ENCODE assay signal across 14 cellular contexts in genomic region chrX:21376636-21377035, GRCh38. TPM values are rescaled to one million over a fixed set of nuclear protein-coding genes. Genes with fewer than 3 reads are reported as not detected.
A peak's percentile ranks its signal among the peaks of the same experiment; 100 is the strongest.
DNase-seq lines count a peak whose midpoint lies in the region; ATAC-seq and TF ChIP-seq lines count a peak whose summit lies in the region.
"Had no signal": no experiment of that assay in that cellular context is flagged by ENCODE, and none has a peak within 500 bp of the region (broad histone marks: within the 10 kb centered on the region; RNA-seq: fewer than 3 reads in every experiment).

No MANE protein-coding gene starts in this region.

- no peak overlapping the region for H3K27ac Mint-ChIP-seq in activated CD4-positive, alpha-beta T cell treated with anti-CD3 and anti-CD28 coated beads, Interleukin-2, amount 10 ng/mL, durations not matched to agents 24 days and 14 days
- H3K27ac Mint-ChIP-seq in nephron progenitor cell = no peak overlapping the region
- H3K27ac Mint-ChIP-seq: activated B cell treated with CpG ODN at 0.5 μM for 24 hours had no signal

- intact Hi-C loops in activated CD4-positive, alpha-beta T cell treated with anti-CD3 and anti-CD28 coated beads, Interleukin-2, amount 10 ng/mL, durations not matched to agents 24 days and 14 days (cut with micrococcal nuclease) = loop anchor here (10.0 kb wide), 4 partner anchors 58 to 1112 kb away; partner anchors contain the start of genes MBTPS2 and RPS6KA3

- no peaks in the 10 kb centered on the region for H3K9me3 Mint-ChIP-seq in activated CD4-positive, alpha-beta T cell treated with anti-CD3 and anti-CD28 coated beads, Interleukin-2, amount 10 ng/mL, durations not matched to agents 24 days and 14 days
- no peaks in the 10 kb centered on the region for H3K9me3 Mint-ChIP-seq in nephron progenitor cell
- H3K9me3 Mint-ChIP-seq: activated B cell treated with CpG ODN at 0.5 μM for 24 hours had no signal

- H3K36me3 ChIP-seq in HUES64 (ENCODE audit: insufficient read depth, low read length) = no peaks in the 10 kb centered on the region

- H3K4me1 ChIP-seq in HUES64 (ENCODE audit: insufficient read depth, low read length) = no peaks in the 10 kb centered on the region

- H3K27ac ChIP-seq in HUES64 (ENCODE audit: low read depth, low read length) = no peak overlapping the region

- peaks cover 13% of the 10 kb centered on the region for H3K4me1 Mint-ChIP-seq in activated CD4-positive, alpha-beta T cell treated with anti-CD3 and anti-CD28 coated beads, Interleukin-2, amount 10 ng/mL, durations not matched to agents 24 days and 14 days
- peaks cover 24% of the 10 kb centered on the region for H3K4me1 Mint-ChIP-seq in nephron progenitor cell

- no peak for TF ChIP-seq CTCF in nephron progenitor cell (IDR thresholded peaks at IDR 0.05)

- H3K27me3 Mint-ChIP-seq in activated CD4-positive, alpha-beta T cell treated with anti-CD3 and anti-CD28 coated beads, Interleukin-2, amount 10 ng/mL, durations not matched to agents 24 days and 14 days = peaks cover 3% of the 10 kb centered on the region
- peaks cover 25% of the 10 kb centered on the region for H3K27me3 Mint-ChIP-seq in nephron progenitor cell (ENCODE audit: low read depth, poor library complexity)
- H3K27me3 Mint-ChIP-seq: activated B cell treated with CpG ODN at 0.5 μM for 24 hours had no signal

- DNase-seq in activated CD4-positive, alpha-beta T cell treated with anti-CD3 and anti-CD28 coated beads, Interleukin-2, amount 10 ng/mL, durations not matched to agents 24 days and 14 days = no peak
- no peak for DNase-seq in activated CD4-positive, alpha-beta T cell treated with anti-CD3 and anti-CD28 coated beads for 48 hours
- peak; percentile 67 for DNase-seq in cerebellar cortex (ENCODE audit: low spot score)
- DNase-seq in nephron progenitor cell = no peak
- DNase-seq in NCI-H1436 treated with DMSO at 0.1 percent for 48 hours (lab: John Stamatoyannopoulos, UW) = no peak
- DNase-seq in activated CD8-positive, alpha-beta memory T cell treated with anti-CD3 and anti-CD28 coated beads for 24 hours = no peak
- DNase-seq: activated B cell treated with CpG ODN at 0.5 μM for 24 hours; activated CD8-positive, alpha-beta memory T cell treated with anti-CD3 and anti-CD28 coated beads, Interleukin-2, amount 50 U/mL, for 48 hours; Kasumi-1; left colon; NCI-H2227 treated with DMSO at 0.1 percent for 48 hours; T-helper 1 cell had no signal

- peaks cover 13% of the 10 kb centered on the region for H3K27me3 ChIP-seq in HUES64 (ENCODE audit: insufficient read depth, low read length)

- H3K36me3 Mint-ChIP-seq in activated CD4-positive, alpha-beta T cell treated with anti-CD3 and anti-CD28 coated beads, Interleukin-2, amount 10 ng/mL, durations not matched to agents 24 days and 14 days (ENCODE audit: low read depth) = no peaks in the 10 kb centered on the region
- peaks cover 4% of the 10 kb centered on the region for H3K36me3 Mint-ChIP-seq in nephron progenitor cell (ENCODE audit: low read depth)

- 63% methylated on average over 1 of the region's 2 CpGs for WGBS in HUES64

- no peak overlapping the region for H3K9ac ChIP-seq in HUES64 (ENCODE audit: low read depth, low read length)

- no peak for ATAC-seq in GM18511 (IDR thresholded peaks at IDR 0.05; ENCODE audit: unreplicated experiment)
- ATAC-seq: left colon had no signal

- peak overlapping the region; percentile 75; the same call in 1 of the 2 replicates for H3K4me3 ChIP-seq in HUES64 (ENCODE audit: low read length)

- H3K9me3 ChIP-seq in HUES64 (ENCODE audit: insufficient read depth, low read depth, low read length) = no peaks in the 10 kb centered on the region

- peak overlapping the region; percentile 94 for H3K4me3 Mint-ChIP-seq in activated CD4-positive, alpha-beta T cell treated with anti-CD3 and anti-CD28 coated beads, Interleukin-2, amount 10 ng/mL, durations not matched to agents 24 days and 14 days
- peak overlapping the region; percentile 98 for H3K4me3 Mint-ChIP-seq in nephron progenitor cell

RNA-seq across cellular contexts. Expression of gene CNKSR2, which starts 2.4 kb away (rescaled TPM):
- total RNA-seq in activated CD4-positive, alpha-beta T cell treated with anti-CD3 and anti-CD28 coated beads, Interleukin-2, amount 10 ng/mL, durations not matched to agents 24 days and 14 days = 7.1 and 10.2 TPM in 2 replicates
- 8.7 TPM for polyA plus RNA-seq in HUES64 (2013, experiment 1 of 2)
- 6.9 TPM for polyA plus RNA-seq in HUES64 (2013, experiment 2 of 2)
